ENCODE assay signal across 9 cellular contexts in the genomic region with DNA sequence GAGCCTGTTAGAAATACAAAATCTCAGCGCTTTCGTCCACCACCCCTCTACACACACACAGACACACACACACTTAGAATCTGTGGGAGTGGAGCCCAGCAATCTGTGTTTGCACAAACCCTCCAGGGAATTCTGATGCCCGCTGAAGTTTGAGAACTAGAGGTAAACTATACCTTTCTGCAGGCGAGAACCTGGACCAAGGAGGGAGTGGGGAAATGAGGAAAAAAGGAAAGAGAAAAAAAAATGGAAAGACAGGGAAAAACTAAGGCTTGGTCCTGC. TPM values are rescaled to one million over a fixed set of nuclear protein-coding genes. Genes with fewer than 3 reads are reported as not detected.
DNase-seq lines count a peak whose midpoint lies in the region; ATAC-seq, FAIRE-seq and TF ChIP-seq lines count a peak whose summit lies in the region.
"Had no signal": no experiment of that assay in that cellular context is flagged by ENCODE, and none has a peak within 500 bp of the region (broad histone marks: within the 10 kb centered on the region; RNA-seq: fewer than 3 reads in every experiment).

No MANE protein-coding gene starts in this region.

- no peak for FAIRE-seq in bronchial epithelial cell (lab: Jason Lieb, UNC)

- BruUV-seq in A673 (replicated peaks; lab: Mats Ljungman, UMichigan): no TSS peak

- no peaks in the 10 kb centered on the region for H3K9me3 ChIP-seq in A673 (ENCODE audit: low read depth, low read length, poor library complexity, severe bottlenecking)
- H3K9me3 ChIP-seq in HEK293 (ENCODE audit: control insufficient read depth, insufficient read depth, low read depth, low read length): no peaks in the 10 kb centered on the region
- no peaks in the 10 kb centered on the region for H3K9me3 ChIP-seq in muscle layer of duodenum (ENCODE audit: control insufficient read depth in 1 of 2, low read length in 2 of 2)

- H3K36me3 ChIP-seq in A673 (ENCODE audit: insufficient read depth, low read length, poor library complexity, severe bottlenecking) (no peaks in the 10 kb centered on the region), HEK293 (ENCODE audit: control insufficient read depth in 2 of 2, insufficient read depth in 1 of 2, low read length in 2 of 2) (no peaks in the 10 kb centered on the region), bronchial epithelial cell (ENCODE audit: control insufficient read depth, insufficient read depth, low read length) (no peaks in the 10 kb centered on the region), muscle layer of duodenum (ENCODE audit: control insufficient read depth in 1 of 2, insufficient read depth in 2 of 2, low read length in 2 of 2) (no peaks in the 10 kb centered on the region)

- DNase-seq in A673 (ENCODE audit: low spot score) (no peak), bronchial epithelial cell (ENCODE audit: low read depth) (no peak), superior temporal gyrus (ENCODE audit: extremely low spot score) (no peak), NCI-H774 (lab: John Stamatoyannopoulos, UW) (no peak)
- DNase-seq: GF-D8 had no signal

- no peak for ATAC-seq in GM19463 (IDR thresholded peaks at IDR 0.05; ENCODE audit: unreplicated experiment)
- no peak for ATAC-seq in HG03039 (IDR thresholded peaks at IDR 0.05; ENCODE audit: unreplicated experiment)

- POLR2A ChIA-PET in A673 (lab: Charles Lee; ENCODE audit: low non-redundant PET) (interaction anchor here (0.6 to 0.7 kb wide), 2 partner anchors 17 to 85 kb away, joined by 3 to 4 read pairs; no protein-coding TSS in a partner anchor), HEK293 (lab: Yijun Ruan, JAX) (interaction anchor here (0.6 to 1.2 kb wide), 5 partner anchors 9 to 342 kb away, joined by 3 to 4 read pairs (median 4); a partner anchor contains a TSS)

- H3K4me1 ChIP-seq in A673 (ENCODE audit: insufficient read depth, low read length, poor library complexity, severe bottlenecking) (peaks cover 23% of the 10 kb centered on the region), HEK293 (ENCODE audit: control insufficient read depth, insufficient read depth, low read length) (no peaks in the 10 kb centered on the region; the same call in 1 of the 2 replicates), muscle layer of duodenum (ENCODE audit: control insufficient read depth in 1 of 2, insufficient read depth in 2 of 2, low read length in 2 of 2) (peaks cover 0 to 2% of the 10 kb centered on the region in 2 donors)

- H3K4me3 ChIP-seq in A673 (ENCODE audit: low read depth, low read length, poor library complexity, severe bottlenecking) (peak overlapping the region; percentile 84), HEK293 (ENCODE audit: low read depth, low read length) (no peak overlapping the region), bronchial epithelial cell (ENCODE audit: low read depth, low read length) (peak overlapping the region; percentile 79), muscle layer of duodenum (ENCODE audit: low read depth in 1 of 2, low read length in 2 of 2) (peak overlapping the region; percentile 85 to 94)

- intact Hi-C loops in A673 (cut with micrococcal nuclease; ENCODE audit: unreplicated experiment): loop anchor here (5.0 kb wide), 1 partner anchor 183 kb away; a partner anchor contains a TSS

- CTCF ChIA-PET in A673 (lab: Charles Lee) (interaction anchor here (0.7 kb wide), 1 partner anchor 169 kb away, joined by 3 read pairs; no protein-coding TSS in a partner anchor), HEK293 (lab: Yijun Ruan, JAX) (interaction anchor here (1.3 to 1.8 kb wide), 4 partner anchors 8 to 195 kb away, joined by 5 to 10 read pairs (median 8); no protein-coding TSS in a partner anchor)

- H3K27me3 ChIP-seq in A673 (replicated peaks; ENCODE audit: insufficient read depth, low read depth, low read length, poor library complexity): no peaks in the 10 kb centered on the region
- H3K27me3 ChIP-seq in bronchial epithelial cell (ENCODE audit: control insufficient read depth, insufficient read depth, low read length): no peaks in the 10 kb centered on the region
- no peaks in the 10 kb centered on the region for H3K27me3 ChIP-seq in muscle layer of duodenum (ENCODE audit: low read depth, low read length)

- TF ChIP-seq CTCF in A673 (conservative IDR thresholded peaks at IDR 0.05; ENCODE audit: low read depth, low read length): no peak
- TF ChIP-seq CTCF in HEK293 (tag by site-specific recombination; IDR thresholded peaks at IDR 0.05): no peak
- no peak for TF ChIP-seq CTCF in bronchial epithelial cell (IDR thresholded peaks at IDR 0.05; ENCODE audit: insufficient read depth, low read length, severe bottlenecking)

- H3K27ac ChIP-seq in A673 (ENCODE audit: low read depth, low read length, poor library complexity, severe bottlenecking) (no peak overlapping the region), HEK293 (ENCODE audit: extremely low read depth, low read depth, low read length) (no peak overlapping the region), muscle layer of duodenum (ENCODE audit: low read length) (peak overlapping the region; percentile 25)

TF ChIP-seq in HEK293, 187 proteins besides CTCF, POLR2A, EP300 and RAD21:
- TF ChIP-seq HOXD13 (CRISPR knock-in tag; IDR thresholded peaks at IDR 0.05; ENCODE audit: borderline replicate concordance): no peak
- no peak for TF ChIP-seq ZNF37A (tag by site-specific recombination; IDR thresholded peaks at IDR 0.05)
- no peak for TF ChIP-seq ZNF211 (tag by site-specific recombination; IDR thresholded peaks at IDR 0.05; ENCODE audit: low read depth)
- TF ChIP-seq ZNF501 (tag by site-specific recombination; IDR thresholded peaks at IDR 0.05): no peak
- TF ChIP-seq, protein P1, sequence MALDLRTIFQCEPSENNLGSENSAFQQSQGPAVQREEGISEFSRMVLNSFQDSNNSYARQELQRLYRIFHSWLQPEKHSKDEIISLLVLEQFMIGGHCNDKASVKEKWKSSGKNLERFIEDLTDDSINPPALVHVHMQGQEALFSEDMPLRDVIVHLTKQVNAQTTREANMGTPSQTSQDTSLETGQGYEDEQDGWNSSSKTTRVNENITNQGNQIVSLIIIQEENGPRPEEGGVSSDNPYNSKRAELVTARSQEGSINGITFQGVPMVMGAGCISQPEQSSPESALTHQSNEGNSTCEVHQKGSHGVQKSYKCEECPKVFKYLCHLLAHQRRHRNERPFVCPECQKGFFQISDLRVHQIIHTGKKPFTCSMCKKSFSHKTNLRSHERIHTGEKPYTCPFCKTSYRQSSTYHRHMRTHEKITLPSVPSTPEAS (tag by site-specific recombination; IDR thresholded peaks at IDR 0.05): peak; percentile 58
- TF ChIP-seq ZBTB20 (tag by site-specific recombination; IDR thresholded peaks at IDR 0.05): peak; percentile 78; the same call in 1 of the 2 replicates
- no peak for TF ChIP-seq RBAK (tag by site-specific recombination; IDR thresholded peaks at IDR 0.05)
- TF ChIP-seq ZNF837 (tag by site-specific recombination; IDR thresholded peaks at IDR 0.05): no peak
- no peak for TF ChIP-seq MYNN (tag by site-specific recombination; IDR thresholded peaks at IDR 0.05; ENCODE audit: borderline replicate concordance)
- no peak for TF ChIP-seq ZNF561 (tag by site-specific recombination; IDR thresholded peaks at IDR 0.05; ENCODE audit: borderline replicate concordance)
- no peak for TF ChIP-seq ZXDB (tag by site-specific recombination; IDR thresholded peaks at IDR 0.05)
- TF ChIP-seq SCRT2 (tag by site-specific recombination; IDR thresholded peaks at IDR 0.05): 0 out of 2 replicates have a peak, but pooled peaks have one; percentile 3
- TF ChIP-seq ZNF677 (tag by site-specific recombination; IDR thresholded peaks at IDR 0.05): no peak
TF ChIP-seq in HEK293: peak in this region for 3.

RNA-seq across cellular contexts. Expression of a gene that starts 0.5 kb away (rescaled TPM):
- total RNA-seq in A673 (2021) (52.9 and 54.8 TPM in 2 replicates), bronchial epithelial cell (97.4 and 169 TPM in 2 replicates)
